In genomic region chr17:65593870-65594584, GRCh38 we compare ENCODE assay signal across 10 cellular contexts. TPM values are rescaled to one million over a fixed set of nuclear protein-coding genes. Genes with fewer than 3 reads are reported as not detected.
A peak's percentile ranks its signal among the peaks of the same experiment; 100 is the strongest.
DNase-seq lines count a peak whose midpoint lies in the region; ATAC-seq, FAIRE-seq and TF ChIP-seq lines count a peak whose summit lies in the region.
"Had no signal": no experiment of that assay in that cellular context is flagged by ENCODE, and none has a peak within 500 bp of the region (broad histone marks: within the 10 kb centered on the region; RNA-seq: fewer than 3 reads in every experiment).

No MANE protein-coding gene starts in this region.

- H3K36me3 ChIP-seq in mucosa of descending colon (ENCODE audit: low read depth) = no peaks in the 10 kb centered on the region

- no peaks in the 10 kb centered on the region for H3K9me3 Mint-ChIP-seq in activated naive CD8-positive, alpha-beta T cell treated with anti-CD3 and anti-CD28 coated beads, Interleukin-2, amount 50 U/mL, for 24 hours
- H3K9me3 Mint-ChIP-seq in memory B cell = no peaks in the 10 kb centered on the region

- FAIRE-seq in GM12891 (lab: Jason Lieb, UNC) = no peak

- peaks cover 25% of the 10 kb centered on the region for H3K4me1 Mint-ChIP-seq in activated naive CD8-positive, alpha-beta T cell treated with anti-CD3 and anti-CD28 coated beads, Interleukin-2, amount 50 U/mL, for 24 hours
- H3K4me1 Mint-ChIP-seq in memory B cell = peaks cover 7% of the 10 kb centered on the region

- no peaks in the 10 kb centered on the region for H3K36me3 Mint-ChIP-seq in activated naive CD8-positive, alpha-beta T cell treated with anti-CD3 and anti-CD28 coated beads, Interleukin-2, amount 50 U/mL, for 24 hours (ENCODE audit: low read depth)
- H3K36me3 Mint-ChIP-seq in memory B cell = no peaks in the 10 kb centered on the region
- H3K36me3 Mint-ChIP-seq: IgD-negative memory B cell had no signal

- H3K4me1 ChIP-seq in mucosa of descending colon (ENCODE audit: low read depth) = peaks cover 2% of the 10 kb centered on the region

- TF ChIP-seq CTCF in mucosa of descending colon (IDR thresholded peaks at IDR 0.05) = no peak

- peak; percentile 68 for ATAC-seq in activated naive CD8-positive, alpha-beta T cell treated with anti-CD3 and anti-CD28 coated beads, Interleukin-2, amount 50 U/mL, for 24 hours
- ATAC-seq in memory B cell (ENCODE audit: low read depth) (no peak), HG02981 (IDR thresholded peaks at IDR 0.05; ENCODE audit: unreplicated experiment) (no peak), mucosa of descending colon (no peak)

- H3K27ac Mint-ChIP-seq in activated naive CD8-positive, alpha-beta T cell treated with anti-CD3 and anti-CD28 coated beads, Interleukin-2, amount 50 U/mL, for 24 hours = no peak overlapping the region
- no peak overlapping the region for H3K27ac Mint-ChIP-seq in memory B cell
- H3K27ac Mint-ChIP-seq: IgD-negative memory B cell had no signal

- TF ChIP-seq POLR2A in GM12891 (IDR thresholded peaks at IDR 0.05; ENCODE audit: low read depth, low read length) = no peak

- H3K4me3 Mint-ChIP-seq in activated naive CD8-positive, alpha-beta T cell treated with anti-CD3 and anti-CD28 coated beads, Interleukin-2, amount 50 U/mL, for 24 hours = peak overlapping the region; percentile 73
- peak overlapping the region; percentile 14 for H3K4me3 Mint-ChIP-seq in memory B cell

- peaks cover 4% of the 10 kb centered on the region for H3K27me3 Mint-ChIP-seq in activated naive CD8-positive, alpha-beta T cell treated with anti-CD3 and anti-CD28 coated beads, Interleukin-2, amount 50 U/mL, for 24 hours
- H3K27me3 Mint-ChIP-seq in memory B cell = peaks cover 4% of the 10 kb centered on the region

- no peak overlapping the region for H3K4me3 ChIP-seq in mucosa of descending colon

- H3K9me3 ChIP-seq in mucosa of descending colon = no peaks in the 10 kb centered on the region

- DNase-seq in AG08396 (ENCODE audit: low spot score) (peak; percentile 42), GM12891 (ENCODE audit: insufficient read length, low spot score) (peak; percentile 30), memory B cell (ENCODE audit: low spot score in 2 of 2) (no peak), HCEC 1CT (no peak), occipital lobe (lab: John Stamatoyannopoulos, UW) (no peak), mucosa of descending colon (no peak)
- no peak for DNase-seq in activated naive CD8-positive, alpha-beta T cell treated with anti-CD3 and anti-CD28 coated beads, Interleukin-2, amount 50 U/mL, for 24 hours
- DNase-seq: left cardiac atrium had no signal

- intact Hi-C loops in mucosa of descending colon (cut with DNase I, micrococcal nuclease) = no loop called here

TF ChIP-seq in GM12891, 5 proteins besides CTCF, POLR2A, EP300 and RAD21:
- TF ChIP-seq TAF1 (IDR thresholded peaks at IDR 0.05; ENCODE audit: low read depth, low read length) (no peak), SPI1 (IDR thresholded peaks at IDR 0.05; ENCODE audit: low read depth, low read length) (peak; percentile 17; the same call in 1 of the 2 replicates), POU2F2 (IDR thresholded peaks at IDR 0.05; ENCODE audit: low read depth, low read length) (no peak)

RNA-seq across cellular contexts. Expression of gene AXIN2, which starts 32.6 kb away (rescaled TPM):
- polyA plus RNA-seq in GM12891 (2012; ENCODE audit: low read depth, missing spikeins) = 1.0 TPM
- 33.1 TPM for total RNA-seq in occipital lobe
- 10 to 100 TPM; 27.6 to 63.3 (median 39.3) TPM for total RNA-seq in mucosa of descending colon

Comparison
In these comparisons a context has a peak if more than half of its experiments do, and no peak if none do; other contexts are left out.
1. DNase-seq: peak in AG08396 (single experiment) and GM12891 (single experiment); none in activated naive CD8-positive, alpha-beta T cell treated with anti-CD3 and anti-CD28 coated beads, Interleukin-2, amount 50 U/mL, for 24 hours (single experiment), memory B cell (0 of 2), HCEC 1CT (single experiment), occipital lobe (single experiment) and mucosa of descending colon (0 of 3).